Comparison of ENCODE assay signal across 8 cellular contexts in the genomic region with DNA sequence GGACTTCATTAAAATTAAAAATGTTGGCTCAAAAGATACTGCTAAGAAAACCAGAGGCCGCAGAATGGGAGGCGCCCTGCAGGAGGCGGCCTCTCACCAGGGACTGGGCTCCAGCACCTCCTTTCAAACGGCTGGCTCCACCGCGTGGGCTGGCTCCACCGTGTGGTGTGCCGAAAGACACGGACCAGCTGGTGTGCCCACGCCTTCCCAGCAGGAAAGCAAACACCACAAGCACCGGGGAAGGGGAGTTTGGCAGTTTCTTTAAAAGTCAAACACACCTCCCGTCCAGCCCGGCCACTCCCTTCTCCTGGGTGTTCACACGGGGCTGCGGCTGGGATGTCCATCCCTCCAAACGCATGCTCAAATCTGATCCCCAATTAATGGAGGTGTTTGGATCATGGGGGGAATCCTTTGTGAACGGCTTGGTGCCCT. TPM values are rescaled to one million over a fixed set of nuclear protein-coding genes. Genes with fewer than 3 reads are reported as not detected.
DNase-seq lines count a peak whose midpoint lies in the region; ATAC-seq, FAIRE-seq and TF ChIP-seq lines count a peak whose summit lies in the region.

No MANE protein-coding gene starts in this region.

- 13% methylated on average over 15 to 17 of the region's 17 CpGs for WGBS in esophagus squamous epithelium, 2 donors

- FAIRE-seq in urothelium cell line (lab: Jason Lieb, UNC), result no peak

- no peak for ATAC-seq in GM21381 (IDR thresholded peaks at IDR 0.05; ENCODE audit: unreplicated experiment)

- TF ChIP-seq CTCF in esophagus squamous epithelium (IDR thresholded peaks at IDR 0.05), result peak; percentile 36 to 77 (median 63)

- no peak overlapping the region for H3K4me3 ChIP-seq in esophagus squamous epithelium

- intact Hi-C loops in esophagus squamous epithelium (cut with DNase I), result no loop called here

- H3K9me3 ChIP-seq in esophagus squamous epithelium, result no peaks in the 10 kb centered on the region

- H3K27me3 ChIP-seq in esophagus squamous epithelium, result no peaks in the 10 kb centered on the region

- H3K4me1 ChIP-seq in esophagus squamous epithelium, result peaks cover 0 to 11% (median 6%) of the 10 kb centered on the region in 3 donors

- H3K27ac ChIP-seq in esophagus squamous epithelium, result peak overlapping the region in 1 of 4 donors; percentile 13

- DNase-seq in NCI-H187 (lab: John Stamatoyannopoulos, UW), result peak; percentile 56 to 65
- no peak for DNase-seq in NCI-H187 treated with DMSO at 0.1 percent for 48 hours (lab: John Stamatoyannopoulos, UW)
- peak; percentile 11 for DNase-seq in NCI-H446 treated with DMSO at 0.1 percent for 48 hours (lab: John Stamatoyannopoulos, UW)
- peak; percentile 58 for DNase-seq in activated T-cell treated with anti-CD3 and anti-CD28 coated beads for 48 hours (ENCODE audit: low read depth)
- DNase-seq in esophagus squamous epithelium (lab: John Stamatoyannopoulos, UW), result no peak
- peak; percentile 74 for DNase-seq in occipital lobe (lab: John Stamatoyannopoulos, UW)
- peak; percentile 66 for DNase-seq in urothelium cell line (ENCODE audit: low spot score)

- no peak for TF ChIP-seq POLR2A in esophagus squamous epithelium (IDR thresholded peaks at IDR 0.05)

- H3K36me3 ChIP-seq in esophagus squamous epithelium, result peaks cover 21 to 76% (median 21%) of the 10 kb centered on the region in 3 donors

RNA-seq across cellular contexts. Expression of a gene that starts 13.9 kb away (rescaled TPM):
- total RNA-seq in esophagus squamous epithelium (10 to 100 TPM; 30.6 to 56.5 (median 43.4) TPM), occipital lobe (49.1 TPM)

RNA-seq across cellular contexts. Expression of a gene that starts 14.3 kb away (rescaled TPM):
- total RNA-seq in esophagus squamous epithelium, result 10 to 100 TPM; 34.3 to 52.3 (median 46.9) TPM
- 63.6 TPM for total RNA-seq in occipital lobe

RNA-seq across cellular contexts. Expression of a gene that starts 19.2 kb away (rescaled TPM):
- total RNA-seq in esophagus squamous epithelium, result not detected
- not detected for total RNA-seq in occipital lobe

RNA-seq across cellular contexts. Expression of a gene that starts 30.0 kb away (rescaled TPM):
- 10 to 100 TPM; 71.4 to 91.5 (median 79.5) TPM for total RNA-seq in esophagus squamous epithelium
- total RNA-seq in occipital lobe, result 37.9 TPM

RNA-seq across cellular contexts. Expression of a gene that starts 30.4 kb away (rescaled TPM):
- 10 to 100 TPM; 27.8 to 84.5 (median 45.1) TPM for total RNA-seq in esophagus squamous epithelium
- total RNA-seq in occipital lobe, result 60.5 TPM

Comparison
In these comparisons a context has a peak if more than half of its experiments do, and no peak if none do; other contexts are left out.
1. DNase-seq: peak in NCI-H187 (2 of 2), NCI-H446 treated with DMSO at 0.1 percent for 48 hours (single experiment), activated T-cell treated with anti-CD3 and anti-CD28 coated beads for 48 hours (single experiment), occipital lobe (single experiment) and urothelium cell line (single experiment); none in NCI-H187 treated with DMSO at 0.1 percent for 48 hours (single experiment) and esophagus squamous epithelium (single experiment).